34 cellular contexts compared by ENCODE assay signal in genomic region chr5:137533963-137534362, GRCh38. TPM values are rescaled to one million over a fixed set of nuclear protein-coding genes. Genes with fewer than 3 reads are reported as not detected.
"Had no signal": no experiment of that assay in that cellular context is flagged by ENCODE, and none has a peak within 500 bp of the region (broad histone marks: within the 10 kb centered on the region; RNA-seq: fewer than 3 reads in every experiment).

No MANE protein-coding gene starts in this region.

- H3K36me3 ChIP-seq: adrenal gland, ascending aorta, brain microvascular endothelial cell, breast epithelium, cardiac muscle cell had no signal

- FAIRE-seq: astrocyte had no signal

- H3K27me3 ChIP-seq: adrenal gland, ascending aorta, body of pancreas, brain microvascular endothelial cell, breast epithelium, cardiac muscle cell had no signal

- H3K27ac ChIP-seq: adrenal gland, ascending aorta, body of pancreas, brain microvascular endothelial cell, breast epithelium, cardiac muscle cell had no signal

- H3K9me3 ChIP-seq: adrenal gland, body of pancreas, breast epithelium had no signal

- DNase-seq: activated effector memory CD4-positive, alpha-beta T cell treated with anti-CD3 and anti-CD28 coated beads, Interleukin-2, amount 50 U/mL, for 16 hours; activated effector memory CD4-positive, alpha-beta T cell treated with Interleukin-2 at 50 U/mL for 16 hours; activated gamma-delta T cell; activated gamma-delta T cell treated with Interleukin-2 at 50 U/mL for 16 hours; activated naive CD4-positive, alpha-beta T cell; activated naive CD4-positive, alpha-beta T cell treated with anti-CD3 and anti-CD28 coated beads for 36 hours; activated naive CD4-positive, alpha-beta T cell treated with anti-CD3 and anti-CD28 coated beads, Interleukin-2, amount 10 ng/mL, durations not matched to agents 7 days and 5 days; activated naive CD4-positive, alpha-beta T cell treated with anti-CD3 and anti-CD28 coated beads, Interleukin-2, amount 50 U/mL, for 16 hours; activated naive CD4-positive, alpha-beta T cell treated with Interleukin-2 at 50 U/mL for 16 hours; activated naive CD8-positive, alpha-beta T cell treated with anti-CD3 and anti-CD28 coated beads for 36 hours; activated naive CD8-positive, alpha-beta T cell treated with anti-CD3 and anti-CD28 coated beads, Interleukin-2, amount 10 ng/mL, durations not matched to agents 7 days and 5 days; activated naive CD8-positive, alpha-beta T cell treated with anti-CD3 and anti-CD28 coated beads, Interleukin-2, amount 50 U/mL, for 24 hours; activated T-cell treated with anti-CD3 and anti-CD28 coated beads, Interleukin-2, amount 50 U/mL, for 24 hours; activated T-cell treated with anti-CD3 and anti-CD28 coated beads, Interleukin-2, amount 50 U/mL, for 4 hours; activated T-cell treated with anti-CD3 and anti-CD28 coated beads, Interleukin-2, amount 50 U/mL, for 48 hours; activated T-cell treated with anti-CD3 and anti-CD28 coated beads, Interleukin-2, amount 50 U/mL, for 72 hours; adrenal gland; amniotic stem cell; amygdala; anterior cingulate cortex; aorta; body of pancreas; brain microvascular endothelial cell; caudate nucleus; central memory CD4-positive, alpha-beta T cell; cerebellar nuclear complex had no signal

- H3K4me3 ChIP-seq: adrenal gland, ascending aorta, body of pancreas, breast epithelium, cardiac muscle cell had no signal

- ATAC-seq: activated naive CD4-positive, alpha-beta T cell treated with anti-CD3 and anti-CD28 coated beads, Interleukin-2, amount 50 U/mL, for 72 hours; activated naive CD8-positive, alpha-beta T cell treated with anti-CD3 and anti-CD28 coated beads, Interleukin-2, amount 50 U/mL, for 24 hours; activated T-cell treated with anti-CD3 and anti-CD28 coated beads, Interleukin-2, amount 50 U/mL, for 4 hours; activated T-cell treated with anti-CD3 and anti-CD28 coated beads, Interleukin-2, amount 50 U/mL, for 72 hours; activated T-helper 17 cell treated with anti-CD3 and anti-CD28 coated beads, Interleukin-2, amount 50 U/mL, for 72 hours; body of pancreas had no signal

- H3K4me1 ChIP-seq: adrenal gland, ascending aorta, body of pancreas, breast epithelium had no signal

RNA-seq across cellular contexts. Expression of gene SPOCK1, which starts 34.8 kb away (rescaled TPM):
- total RNA-seq: activated naive CD4-positive, alpha-beta T cell treated with anti-CD3 and anti-CD28 coated beads, Interleukin-2, amount 50 U/mL, for 72 hours; activated naive CD8-positive, alpha-beta T cell treated with anti-CD3 and anti-CD28 coated beads, Interleukin-2, amount 10 ng/mL, durations not matched to agents 7 days and 5 days; activated T-cell treated with anti-CD3 and anti-CD28 coated beads, Interleukin-2, amount 50 U/mL, for 4 hours; activated T-cell treated with anti-CD3 and anti-CD28 coated beads, Interleukin-2, amount 50 U/mL, for 72 hours; activated T-helper 1 cell treated with anti-CD3 and anti-CD28 coated beads, Interleukin-12 subunit alpha, Interleukin-12 subunit beta, Interleukin-2, Interleukin-4 antibody, amounts not matched to agents 30 ng/mL and 10 ng/mL and 1 ng/mL, durations not matched to agents 14 hours and 24 hours and 36 hours; activated T-helper 17 cell treated with anti-CD3 and anti-CD28 coated beads, Interleukin-2, amount 50 U/mL, for 72 hours; activated T-helper 2 cell treated with anti-CD3 and anti-CD28 coated beads, Interferon-gamma antibody, Interleukin-2, Interleukin-4, amounts not matched to agents 10 μg/mL and 5 μg/mL and 100 μg/mL, durations not matched to agents 14 hours and 24 hours and 36 hours had no signal
